8 cellular contexts compared by ENCODE assay signal in genomic region chr19:51777570-51778460, GRCh38. TPM values are rescaled to one million over a fixed set of nuclear protein-coding genes. Genes with fewer than 3 reads are reported as not detected.
A peak's percentile ranks its signal among the peaks of the same experiment; 100 is the strongest.
DNase-seq lines count a peak whose midpoint lies in the region; ATAC-seq and TF ChIP-seq lines count a peak whose summit lies in the region.

No MANE protein-coding gene starts in this region.

- no peaks in the 10 kb centered on the region for H3K36me3 Mint-ChIP-seq in activated T-helper 1 cell treated with anti-CD3 and anti-CD28 coated beads, Interleukin-12 subunit alpha, Interleukin-12 subunit beta, Interleukin-2, Interleukin-4 antibody, amounts not matched to agents 30 ng/mL and 10 ng/mL and 1 ng/mL, durations not matched to agents 14 hours and 24 hours and 36 hours (ENCODE audit: low read depth)

- H3K4me1 ChIP-seq in vagina = no peaks in the 10 kb centered on the region

- peaks cover 8% of the 10 kb centered on the region for H3K4me1 Mint-ChIP-seq in activated T-helper 1 cell treated with anti-CD3 and anti-CD28 coated beads, Interleukin-12 subunit alpha, Interleukin-12 subunit beta, Interleukin-2, Interleukin-4 antibody, amounts not matched to agents 30 ng/mL and 10 ng/mL and 1 ng/mL, durations not matched to agents 14 hours and 24 hours and 36 hours (ENCODE audit: low read depth)

- TF ChIP-seq EP300 in Ishikawa (IDR thresholded peaks at IDR 0.05; ENCODE audit: borderline replicate concordance) = no peak

- DNase-seq in DMS 273 treated with DMSO at 0.1 percent for 48 hours (lab: John Stamatoyannopoulos, UW) (peak; percentile 9), OCI-M2 (lab: John Stamatoyannopoulos, UW; ENCODE audit: unreplicated experiment) (peak; percentile 84), germinal center (ENCODE audit: low spot score) (peak; percentile 38), non-pigmented ciliary epithelial cell (ENCODE audit: low read depth) (peak; percentile 68), vagina (ENCODE audit: extremely low spot score in 2 of 2) (no peak)
- DNase-seq in activated T-helper 1 cell treated with anti-CD3 and anti-CD28 coated beads, Interleukin-12 subunit alpha, Interleukin-12 subunit beta, Interleukin-2, Interleukin-4 antibody, amounts not matched to agents 30 ng/mL and 10 ng/mL and 1 ng/mL, durations not matched to agents 14 hours and 24 hours and 36 hours (ENCODE audit: low spot score) = peak; percentile 11

- no peaks in the 10 kb centered on the region for H3K36me3 ChIP-seq in vagina

- peaks cover 2% of the 10 kb centered on the region for H3K27me3 Mint-ChIP-seq in activated T-helper 1 cell treated with anti-CD3 and anti-CD28 coated beads, Interleukin-12 subunit alpha, Interleukin-12 subunit beta, Interleukin-2, Interleukin-4 antibody, amounts not matched to agents 30 ng/mL and 10 ng/mL and 1 ng/mL, durations not matched to agents 14 hours and 24 hours and 36 hours (ENCODE audit: insufficient read depth)

- no peak overlapping the region for H3K4me3 Mint-ChIP-seq in activated T-helper 1 cell treated with anti-CD3 and anti-CD28 coated beads, Interleukin-12 subunit alpha, Interleukin-12 subunit beta, Interleukin-2, Interleukin-4 antibody, amounts not matched to agents 30 ng/mL and 10 ng/mL and 1 ng/mL, durations not matched to agents 14 hours and 24 hours and 36 hours

- TF ChIP-seq POLR2A in vagina (IDR thresholded peaks at IDR 0.05) = no peak

- TF ChIP-seq RAD21 in Ishikawa (IDR thresholded peaks at IDR 0.05; ENCODE audit: low read depth) = peak; percentile 76

- no peaks in the 10 kb centered on the region for H3K9me3 ChIP-seq in vagina

- no peak for ATAC-seq in HG03432 (IDR thresholded peaks at IDR 0.05; ENCODE audit: unreplicated experiment)

- no peak overlapping the region for H3K27ac ChIP-seq in vagina

- H3K9me3 Mint-ChIP-seq in activated T-helper 1 cell treated with anti-CD3 and anti-CD28 coated beads, Interleukin-12 subunit alpha, Interleukin-12 subunit beta, Interleukin-2, Interleukin-4 antibody, amounts not matched to agents 30 ng/mL and 10 ng/mL and 1 ng/mL, durations not matched to agents 14 hours and 24 hours and 36 hours = no peaks in the 10 kb centered on the region

- no peaks in the 10 kb centered on the region for H3K27me3 ChIP-seq in vagina

- intact Hi-C loops in activated T-helper 1 cell treated with anti-CD3 and anti-CD28 coated beads, Interleukin-12 subunit alpha, Interleukin-12 subunit beta, Interleukin-2, Interleukin-4 antibody, amounts not matched to agents 30 ng/mL and 10 ng/mL and 1 ng/mL, durations not matched to agents 14 hours and 24 hours and 36 hours (cut with micrococcal nuclease) = loop anchor here (10.0 kb wide), 1 partner anchor 113 kb away; no protein-coding TSS in a partner anchor
- intact Hi-C loops in vagina (cut with DNase I) = no loop called here

- TF ChIP-seq CTCF in vagina (IDR thresholded peaks at IDR 0.05) = peak; percentile 44 to 70 (median 44)

- no peak overlapping the region for H3K4me3 ChIP-seq in vagina

- peak overlapping the region; percentile 32 for H3K27ac Mint-ChIP-seq in activated T-helper 1 cell treated with anti-CD3 and anti-CD28 coated beads, Interleukin-12 subunit alpha, Interleukin-12 subunit beta, Interleukin-2, Interleukin-4 antibody, amounts not matched to agents 30 ng/mL and 10 ng/mL and 1 ng/mL, durations not matched to agents 14 hours and 24 hours and 36 hours

TF ChIP-seq in Ishikawa, 13 proteins besides CTCF, POLR2A, EP300 and RAD21:
- TF ChIP-seq ZBTB7A (IDR thresholded peaks at IDR 0.05; ENCODE audit: low read depth) (no peak), TAF1 (IDR thresholded peaks at IDR 0.05; ENCODE audit: low read depth) (no peak), USF1 (IDR thresholded peaks at IDR 0.05) (no peak), NFIC (IDR thresholded peaks at IDR 0.05) (no peak), TEAD4 (IDR thresholded peaks at IDR 0.05) (no peak), YY1 (IDR thresholded peaks at IDR 0.05; ENCODE audit: low read depth) (no peak), FOXM1 (IDR thresholded peaks at IDR 0.05; ENCODE audit: borderline replicate concordance, low read depth) (no peak), CEBPB (IDR thresholded peaks at IDR 0.05) (no peak), EGR1 (IDR thresholded peaks at IDR 0.05) (no peak), REST (IDR thresholded peaks at IDR 0.05; ENCODE audit: low read depth) (no peak), TCF12 (IDR thresholded peaks at IDR 0.05; ENCODE audit: low read depth) (no peak), MAX (IDR thresholded peaks at IDR 0.05) (no peak)

RNA-seq across cellular contexts. Expression of gene FPR2, which starts 16.8 kb away (rescaled TPM):
- total RNA-seq in activated T-helper 1 cell treated with anti-CD3 and anti-CD28 coated beads, Interleukin-12 subunit alpha, Interleukin-12 subunit beta, Interleukin-2, Interleukin-4 antibody, amounts not matched to agents 30 ng/mL and 10 ng/mL and 1 ng/mL, durations not matched to agents 14 hours and 24 hours and 36 hours = not detected in 2 replicates
- not detected for total RNA-seq in vagina

RNA-seq across cellular contexts. Expression of gene FPR3, which starts 17.1 kb away (rescaled TPM):
- total RNA-seq in activated T-helper 1 cell treated with anti-CD3 and anti-CD28 coated beads, Interleukin-12 subunit alpha, Interleukin-12 subunit beta, Interleukin-2, Interleukin-4 antibody, amounts not matched to agents 30 ng/mL and 10 ng/mL and 1 ng/mL, durations not matched to agents 14 hours and 24 hours and 36 hours = not detected in 2 replicates
- 4.2 TPM for total RNA-seq in vagina

RNA-seq across cellular contexts. Expression of gene FPR1, which starts 26.1 kb away (rescaled TPM):
- total RNA-seq in activated T-helper 1 cell treated with anti-CD3 and anti-CD28 coated beads, Interleukin-12 subunit alpha, Interleukin-12 subunit beta, Interleukin-2, Interleukin-4 antibody, amounts not matched to agents 30 ng/mL and 10 ng/mL and 1 ng/mL, durations not matched to agents 14 hours and 24 hours and 36 hours = not detected in 2 replicates
- total RNA-seq in vagina = 12.8 TPM

RNA-seq across cellular contexts. Expression of gene HAS1, which starts 54.0 kb away (rescaled TPM):
- total RNA-seq in activated T-helper 1 cell treated with anti-CD3 and anti-CD28 coated beads, Interleukin-12 subunit alpha, Interleukin-12 subunit beta, Interleukin-2, Interleukin-4 antibody, amounts not matched to agents 30 ng/mL and 10 ng/mL and 1 ng/mL, durations not matched to agents 14 hours and 24 hours and 36 hours = not detected in 2 replicates
- 2.9 TPM for total RNA-seq in vagina

Comparison
In these comparisons a context has a peak if more than half of its experiments do, and no peak if none do; other contexts are left out.
1. DNase-seq: peak in DMS 273 treated with DMSO at 0.1 percent for 48 hours (single experiment), OCI-M2 (single experiment), activated T-helper 1 cell treated with anti-CD3 and anti-CD28 coated beads, Interleukin-12 subunit alpha, Interleukin-12 subunit beta, Interleukin-2, Interleukin-4 antibody, amounts not matched to agents 30 ng/mL and 10 ng/mL and 1 ng/mL, durations not matched to agents 14 hours and 24 hours and 36 hours (single experiment), germinal center (single experiment) and non-pigmented ciliary epithelial cell (single experiment); none in vagina (0 of 2).
2. RNA of gene FPR1, which starts 26.1 kb away (total RNA-seq): 12.8 TPM in vagina (single experiment); not detected in activated T-helper 1 cell treated with anti-CD3 and anti-CD28 coated beads, Interleukin-12 subunit alpha, Interleukin-12 subunit beta, Interleukin-2, Interleukin-4 antibody, amounts not matched to agents 30 ng/mL and 10 ng/mL and 1 ng/mL, durations not matched to agents 14 hours and 24 hours and 36 hours; every median in the first group is over 10 times any median in the second.